ENCODE assay signal across 1 cellular context in genomic region chr10:3829193-3830050, GRCh38.
TF ChIP-seq lines count a peak whose summit lies in the region.

No MANE protein-coding gene starts in this region.

TF ChIP-seq in K562, 482 proteins besides CTCF, POLR2A, EP300 and RAD21 (continued from another document and continues in another):
- TF ChIP-seq ZNF318 (IDR thresholded peaks at IDR 0.05; ENCODE audit: borderline replicate concordance in 1 of 2, low read depth in 1 of 2) (0 out of 4 replicates have a peak, but pooled peaks of 1 of the 2 experiments have one; percentile 3), SRF (CRISPR knock-in tag; IDR thresholded peaks at IDR 0.05) (no peak), PURB (CRISPR knock-in tag; IDR thresholded peaks at IDR 0.05; ENCODE audit: low read depth) (no peak), CSDE1 (IDR thresholded peaks at IDR 0.05) (no peak), MEF2A (IDR thresholded peaks at IDR 0.05; ENCODE audit: control insufficient read depth, low read depth, low read length) (no peak), THRB (CRISPR knock-in tag; conservative IDR thresholded peaks at IDR 0.05) (no peak), ZNF583 (CRISPR knock-in tag; IDR thresholded peaks at IDR 0.05) (peak; percentile 74; the same call in 1 of the 2 replicates), BMI1 (IDR thresholded peaks at IDR 0.05; ENCODE audit: low read length) (no peak), E2F4 (CRISPR knock-in tag; IDR thresholded peaks at IDR 0.05; ENCODE audit: low read depth) (no peak), EWSR1 (IDR thresholded peaks at IDR 0.05; ENCODE audit: borderline replicate concordance, low read depth, partially characterized antibody) (no peak), PRMT5 (CRISPR knock-in tag; IDR thresholded peaks at IDR 0.05) (no peak), SMC3 (conservative IDR thresholded peaks at IDR 0.05; ENCODE audit: insufficient read depth, low read depth, low read length) (no peak), HIVEP1 (CRISPR knock-in tag; IDR thresholded peaks at IDR 0.05) (no peak), GABPB2 (CRISPR knock-in tag; conservative IDR thresholded peaks at IDR 0.05) (no peak), ZNF644 (tag; IDR thresholded peaks at IDR 0.05; ENCODE audit: low read depth) (0 out of 2 replicates have a peak, but pooled peaks have one; percentile 51), BRD4 (IDR thresholded peaks at IDR 0.05) (peak; percentile 27; the same call in 1 of the 2 replicates), BACH1 (tag; IDR thresholded peaks at IDR 0.05) (peak; percentile 69), ATF3 (IDR thresholded peaks at IDR 0.05) (no peak), ATF3 (CRISPR knock-in tag; conservative IDR thresholded peaks at IDR 0.05) (no peak), SMARCC2 (IDR thresholded peaks at IDR 0.05; ENCODE audit: low read depth) (no peak), ARID4B (CRISPR knock-in tag; IDR thresholded peaks at IDR 0.05) (no peak), SMAD3 (CRISPR knock-in tag; conservative IDR thresholded peaks at IDR 0.05) (no peak), PRDM10 (IDR thresholded peaks at IDR 0.05; ENCODE audit: partially characterized antibody) (no peak), NR2F6 (CRISPR knock-in tag; IDR thresholded peaks at IDR 0.05) (no peak), ZNF766 (CRISPR knock-in tag; conservative IDR thresholded peaks at IDR 0.05) (no peak; the same call in 1 of the 2 replicates), MCM3 (IDR thresholded peaks at IDR 0.05) (no peak), CREM (IDR thresholded peaks at IDR 0.05; ENCODE audit: low read depth) (no peak), RFX1 (IDR thresholded peaks at IDR 0.05) (no peak)
- TF ChIP-seq, protein P1, sequence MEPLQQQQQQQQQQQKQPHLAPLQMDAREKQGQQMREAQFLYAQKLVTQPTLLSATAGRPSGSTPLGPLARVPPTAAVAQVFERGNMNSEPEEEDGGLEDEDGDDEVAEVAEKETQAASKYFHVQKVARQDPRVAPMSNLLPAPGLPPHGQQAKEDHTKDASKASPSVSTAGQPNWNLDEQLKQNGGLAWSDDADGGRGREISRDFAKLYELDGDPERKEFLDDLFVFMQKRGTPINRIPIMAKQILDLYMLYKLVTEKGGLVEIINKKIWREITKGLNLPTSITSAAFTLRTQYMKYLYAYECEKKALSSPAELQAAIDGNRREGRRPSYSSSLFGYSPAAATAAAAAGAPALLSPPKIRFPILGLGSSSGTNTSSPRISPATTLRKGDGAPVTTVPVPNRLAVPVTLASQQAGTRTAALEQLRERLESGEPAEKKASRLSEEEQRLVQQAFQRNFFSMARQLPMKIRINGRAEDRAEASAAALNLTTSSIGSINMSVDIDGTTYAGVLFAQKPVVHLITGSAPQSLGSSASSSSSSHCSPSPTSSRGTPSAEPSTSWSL (CRISPR knock-in tag; IDR thresholded peaks at IDR 0.05; ENCODE audit: borderline replicate concordance) = no peak
- TF ChIP-seq, protein P2, sequence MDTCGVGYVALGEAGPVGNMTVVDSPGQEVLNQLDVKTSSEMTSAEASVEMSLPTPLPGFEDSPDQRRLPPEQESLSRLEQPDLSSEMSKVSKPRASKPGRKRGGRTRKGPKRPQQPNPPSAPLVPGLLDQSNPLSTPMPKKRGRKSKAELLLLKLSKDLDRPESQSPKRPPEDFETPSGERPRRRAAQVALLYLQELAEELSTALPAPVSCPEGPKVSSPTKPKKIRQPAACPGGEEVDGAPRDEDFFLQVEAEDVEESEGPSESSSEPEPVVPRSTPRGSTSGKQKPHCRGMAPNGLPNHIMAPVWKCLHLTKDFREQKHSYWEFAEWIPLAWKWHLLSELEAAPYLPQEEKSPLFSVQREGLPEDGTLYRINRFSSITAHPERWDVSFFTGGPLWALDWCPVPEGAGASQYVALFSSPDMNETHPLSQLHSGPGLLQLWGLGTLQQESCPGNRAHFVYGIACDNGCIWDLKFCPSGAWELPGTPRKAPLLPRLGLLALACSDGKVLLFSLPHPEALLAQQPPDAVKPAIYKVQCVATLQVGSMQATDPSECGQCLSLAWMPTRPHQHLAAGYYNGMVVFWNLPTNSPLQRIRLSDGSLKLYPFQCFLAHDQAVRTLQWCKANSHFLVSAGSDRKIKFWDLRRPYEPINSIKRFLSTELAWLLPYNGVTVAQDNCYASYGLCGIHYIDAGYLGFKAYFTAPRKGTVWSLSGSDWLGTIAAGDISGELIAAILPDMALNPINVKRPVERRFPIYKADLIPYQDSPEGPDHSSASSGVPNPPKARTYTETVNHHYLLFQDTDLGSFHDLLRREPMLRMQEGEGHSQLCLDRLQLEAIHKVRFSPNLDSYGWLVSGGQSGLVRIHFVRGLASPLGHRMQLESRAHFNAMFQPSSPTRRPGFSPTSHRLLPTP (IDR thresholded peaks at IDR 0.05; ENCODE audit: borderline replicate concordance, extremely low read depth, insufficient read length) = no peak
